In genomic region chr2:230537531-230537976, GRCh38 we compare ENCODE assay signal across 12 cellular contexts.
DNase-seq lines count a peak whose midpoint lies in the region; ATAC-seq lines count a peak whose summit lies in the region.
"Had no signal": no experiment of that assay in that cellular context is flagged by ENCODE, and none has a peak within 500 bp of the region (broad histone marks: within the 10 kb centered on the region; RNA-seq: fewer than 3 reads in every experiment).

No MANE protein-coding gene starts in this region.

- DNase-seq in activated CD8-positive, alpha-beta memory T cell treated with anti-CD3 and anti-CD28 coated beads, Interleukin-2, amount 50 U/mL, for 48 hours, result peak; percentile 62
- no peak for DNase-seq in activated CD8-positive, alpha-beta memory T cell treated with anti-CD3 and anti-CD28 coated beads, Interleukin-2, amount 50 U/mL, for 4 hours
- peak; percentile 4 to 11 for DNase-seq in stimulated activated CD4-positive, alpha-beta T cell treated with anti-CD3 and anti-CD28 coated beads, Interleukin-4, amount 100 ng/mL, for 48 hours (ENCODE audit: low read depth in 2 of 2)
- DNase-seq in A172 (ENCODE audit: low spot score) (no peak), NOMO-1 treated with dmso at 0.1 percent for 144 hours (lab: John Stamatoyannopoulos, UW; ENCODE audit: unreplicated experiment) (no peak)
- DNase-seq: central memory CD4-positive, alpha-beta T cell; foreskin melanocyte; NCI-H774; upper lobe of left lung had no signal

- peak; percentile 79 for ATAC-seq in GM21423 (IDR thresholded peaks at IDR 0.05; ENCODE audit: unreplicated experiment)
- ATAC-seq in HG03196 (IDR thresholded peaks at IDR 0.05; ENCODE audit: unreplicated experiment), result peak; percentile 60
- ATAC-seq in GM21737 (IDR thresholded peaks at IDR 0.05; ENCODE audit: unreplicated experiment), result no peak

Comparison
In these comparisons a context has a peak if more than half of its experiments do, and no peak if none do; other contexts are left out.
1. DNase-seq: peak in activated CD8-positive, alpha-beta memory T cell treated with anti-CD3 and anti-CD28 coated beads, Interleukin-2, amount 50 U/mL, for 48 hours (single experiment) and stimulated activated CD4-positive, alpha-beta T cell treated with anti-CD3 and anti-CD28 coated beads, Interleukin-4, amount 100 ng/mL, for 48 hours (2 of 2); none in activated CD8-positive, alpha-beta memory T cell treated with anti-CD3 and anti-CD28 coated beads, Interleukin-2, amount 50 U/mL, for 4 hours (single experiment), A172 (single experiment) and NOMO-1 treated with dmso at 0.1 percent for 144 hours (single experiment).